34 cellular contexts compared by ENCODE assay signal in the genomic region with DNA sequence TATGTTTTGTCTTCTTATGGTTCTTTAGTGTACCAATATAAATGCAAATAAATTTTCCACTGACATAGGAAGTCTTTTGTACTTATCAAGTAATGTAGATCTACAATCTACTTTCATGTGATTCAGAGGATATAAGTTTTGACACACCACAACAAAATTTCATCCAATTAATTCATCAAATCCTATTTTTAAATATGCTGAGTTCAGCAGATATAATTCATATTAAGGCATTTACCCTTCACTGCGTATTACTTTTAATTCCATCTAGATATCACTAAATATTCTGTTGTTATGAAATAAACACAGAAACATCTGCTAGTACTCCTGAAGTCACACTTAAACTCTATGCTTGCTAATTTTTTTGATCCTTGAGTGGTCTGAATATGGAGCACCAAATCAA.
"Had no signal": no experiment of that assay in that cellular context is flagged by ENCODE, and none has a peak within 500 bp of the region (broad histone marks: within the 10 kb centered on the region; RNA-seq: fewer than 3 reads in every experiment).

No MANE protein-coding gene starts in this region.

- H3K9me3 ChIP-seq: adrenal gland, body of pancreas, breast epithelium had no signal

- H3K4me1 Mint-ChIP-seq: activated B cell treated with CpG ODN at 0.5 μM for 24 hours; activated CD4-positive, alpha-beta T cell treated with anti-CD3 and anti-CD28 coated beads, Interleukin-2, amount 10 ng/mL, durations not matched to agents 24 days and 14 days; activated CD8-positive, alpha-beta memory T cell treated with anti-CD3 and anti-CD28 coated beads, Interleukin-2, amount 10 ng/mL, durations not matched to agents 7 days and 5 days; activated naive CD8-positive, alpha-beta T cell treated with anti-CD3 and anti-CD28 coated beads for 36 hours had no signal

- H3K4me3 Mint-ChIP-seq: activated B cell treated with CpG ODN at 0.5 μM for 24 hours; activated CD4-positive, alpha-beta memory T cell treated with anti-CD3 and anti-CD28 coated beads for 36 hours; activated CD4-positive, alpha-beta T cell treated with anti-CD3 and anti-CD28 coated beads, Interleukin-2, amount 10 ng/mL, durations not matched to agents 24 days and 14 days; activated CD8-positive, alpha-beta memory T cell treated with anti-CD3 and anti-CD28 coated beads, Interleukin-2, amount 10 ng/mL, durations not matched to agents 7 days and 5 days; activated CD8-positive, alpha-beta T cell treated with anti-CD3 and anti-CD28 coated beads, Interleukin-2, amount 10 ng/mL, durations not matched to agents 7 days and 5 days; activated naive CD4-positive, alpha-beta T cell treated with anti-CD3 and anti-CD28 coated beads for 36 hours; activated naive CD8-positive, alpha-beta T cell treated with anti-CD3 and anti-CD28 coated beads for 36 hours; activated T-cell treated with anti-CD3 and anti-CD28 coated beads, Interleukin-2, amount 50 U/mL, for 24 hours; T-helper 1 cell treated with Interleukin-12 subunit alpha and Interleukin-12 subunit beta and Interleukin-4 antibody, amounts not matched to agents 30 μg/mL and 1 μg/mL, for 36 hours; T-helper 2 cell treated with Interferon-gamma antibody and Interleukin-4, amounts not matched to agents 5 μg/mL and 100 μg/mL, for 36 hours had no signal

- ATAC-seq: activated CD8-positive, alpha-beta memory T cell treated with anti-CD3 and anti-CD28 coated beads, Interleukin-2, amount 10 ng/mL, durations not matched to agents 7 days and 5 days; activated CD8-positive, alpha-beta T cell treated with anti-CD3 and anti-CD28 coated beads, Interleukin-2, amount 10 ng/mL, durations not matched to agents 7 days and 5 days; activated naive CD4-positive, alpha-beta T cell treated with anti-CD3 and anti-CD28 coated beads, Interleukin-2, amount 50 U/mL, for 72 hours; body of pancreas had no signal

- H3K4me3 ChIP-seq: adrenal gland, body of pancreas, breast epithelium had no signal

- H3K9me3 Mint-ChIP-seq: activated B cell treated with CpG ODN at 0.5 μM for 24 hours; activated CD4-positive, alpha-beta memory T cell treated with anti-CD3 and anti-CD28 coated beads for 36 hours; activated CD4-positive, alpha-beta T cell treated with anti-CD3 and anti-CD28 coated beads, Interleukin-2, amount 10 ng/mL, durations not matched to agents 24 days and 14 days; activated naive CD4-positive, alpha-beta T cell treated with anti-CD3 and anti-CD28 coated beads for 36 hours; activated naive CD8-positive, alpha-beta T cell treated with anti-CD3 and anti-CD28 coated beads for 36 hours; activated T-cell treated with anti-CD3 and anti-CD28 coated beads, Interleukin-2, amount 50 U/mL, for 24 hours had no signal

- H3K36me3 ChIP-seq: adrenal gland, brain microvascular endothelial cell, breast epithelium had no signal

- H3K27me3 ChIP-seq: adrenal gland, body of pancreas, brain microvascular endothelial cell, breast epithelium had no signal

- H3K4me1 ChIP-seq: adrenal gland, breast epithelium had no signal

- H3K36me3 Mint-ChIP-seq: activated CD4-positive, alpha-beta memory T cell treated with anti-CD3 and anti-CD28 coated beads for 36 hours; activated CD8-positive, alpha-beta memory T cell treated with anti-CD3 and anti-CD28 coated beads, Interleukin-2, amount 10 ng/mL, durations not matched to agents 7 days and 5 days; activated naive CD4-positive, alpha-beta T cell treated with anti-CD3 and anti-CD28 coated beads, Interleukin-2, amount 50 U/mL, for 72 hours; activated naive CD8-positive, alpha-beta T cell treated with anti-CD3 and anti-CD28 coated beads for 36 hours had no signal

- FAIRE-seq: TTC549 had no signal

- DNase-seq: activated B cell treated with CpG ODN at 0.5 μM for 24 hours; activated CD4-positive, alpha-beta memory T cell treated with anti-CD3 and anti-CD28 coated beads for 36 hours; activated CD4-positive, alpha-beta T cell treated with anti-CD3 and anti-CD28 coated beads for 4 hours; activated CD4-positive, alpha-beta T cell treated with anti-CD3 and anti-CD28 coated beads, Interleukin-2, amount 10 ng/mL, durations not matched to agents 24 days and 14 days; activated CD4-positive, alpha-beta T cell treated with anti-CD3 and anti-CD28 coated beads, Interleukin-2, amount 50 U/mL, for 1 hour; activated CD4-positive, alpha-beta T cell treated with anti-CD3 and anti-CD28 coated beads, Interleukin-2, amount 50 U/mL, for 4 hours; activated CD4-positive, CD25-positive, alpha-beta regulatory T cell treated with anti-CD3 and anti-CD28 coated beads, Interleukin-2, amount 50 U/mL, for 72 hours; activated CD8-positive, alpha-beta memory T cell treated with anti-CD3 and anti-CD28 coated beads for 24 hours; activated CD8-positive, alpha-beta memory T cell treated with anti-CD3 and anti-CD28 coated beads, Interleukin-2, amount 10 ng/mL, durations not matched to agents 7 days and 5 days; activated CD8-positive, alpha-beta memory T cell treated with anti-CD3 and anti-CD28 coated beads, Interleukin-2, amount 50 U/mL, for 48 hours; activated CD8-positive, alpha-beta T cell treated with anti-CD3 and anti-CD28 coated beads, Interleukin-2, amount 10 ng/mL, durations not matched to agents 7 days and 5 days; activated effector memory CD4-positive, alpha-beta T cell treated with anti-CD3 and anti-CD28 coated beads, Interleukin-2, amount 50 U/mL, for 16 hours; activated gamma-delta T cell treated with Interleukin-2 at 50 U/mL for 16 hours; activated naive CD4-positive, alpha-beta T cell; activated naive CD4-positive, alpha-beta T cell treated with anti-CD3 and anti-CD28 coated beads for 36 hours; activated naive CD4-positive, alpha-beta T cell treated with anti-CD3 and anti-CD28 coated beads, Interleukin-2, amount 50 U/mL, for 16 hours; activated naive CD8-positive, alpha-beta T cell treated with anti-CD3 and anti-CD28 coated beads for 36 hours; activated T-cell treated with anti-CD3 and anti-CD28 coated beads, Interleukin-2, amount 50 U/mL, for 24 hours; activated T-cell treated with anti-CD3 and anti-CD28 coated beads, Interleukin-2, amount 50 U/mL, for 48 hours; adrenal gland; amniotic stem cell; aorta; body of pancreas; brain microvascular endothelial cell; central memory CD4-positive, alpha-beta T cell; T-helper 1 cell; T-helper 2 cell; T-helper 9 cell had no signal

- H3K27me3 Mint-ChIP-seq: activated CD4-positive, alpha-beta T cell treated with anti-CD3 and anti-CD28 coated beads, Interleukin-2, amount 10 ng/mL, durations not matched to agents 24 days and 14 days had no signal

- H3K27ac ChIP-seq: adrenal gland, body of pancreas, brain microvascular endothelial cell, breast epithelium, VCaP had no signal

- H3K27ac Mint-ChIP-seq: activated B cell treated with CpG ODN at 0.5 μM for 24 hours; activated CD4-positive, alpha-beta memory T cell treated with anti-CD3 and anti-CD28 coated beads for 36 hours; activated CD4-positive, alpha-beta T cell treated with anti-CD3 and anti-CD28 coated beads, Interleukin-2, amount 10 ng/mL, durations not matched to agents 24 days and 14 days; activated CD8-positive, alpha-beta memory T cell treated with anti-CD3 and anti-CD28 coated beads, Interleukin-2, amount 10 ng/mL, durations not matched to agents 7 days and 5 days; activated CD8-positive, alpha-beta T cell treated with anti-CD3 and anti-CD28 coated beads, Interleukin-2, amount 10 ng/mL, durations not matched to agents 7 days and 5 days; activated naive CD4-positive, alpha-beta T cell treated with anti-CD3 and anti-CD28 coated beads for 36 hours; activated naive CD4-positive, alpha-beta T cell treated with anti-CD3 and anti-CD28 coated beads, Interleukin-2, amount 50 U/mL, for 72 hours; activated naive CD8-positive, alpha-beta T cell treated with anti-CD3 and anti-CD28 coated beads for 36 hours; activated T-cell treated with anti-CD3 and anti-CD28 coated beads, Interleukin-2, amount 50 U/mL, for 24 hours; T-helper 1 cell treated with Interleukin-12 subunit alpha and Interleukin-12 subunit beta and Interleukin-4 antibody, amounts not matched to agents 30 μg/mL and 1 μg/mL, for 36 hours; T-helper 2 cell treated with Interferon-gamma antibody and Interleukin-4, amounts not matched to agents 5 μg/mL and 100 μg/mL, for 36 hours had no signal
